23 cellular contexts compared by ENCODE assay signal in the genomic region with DNA sequence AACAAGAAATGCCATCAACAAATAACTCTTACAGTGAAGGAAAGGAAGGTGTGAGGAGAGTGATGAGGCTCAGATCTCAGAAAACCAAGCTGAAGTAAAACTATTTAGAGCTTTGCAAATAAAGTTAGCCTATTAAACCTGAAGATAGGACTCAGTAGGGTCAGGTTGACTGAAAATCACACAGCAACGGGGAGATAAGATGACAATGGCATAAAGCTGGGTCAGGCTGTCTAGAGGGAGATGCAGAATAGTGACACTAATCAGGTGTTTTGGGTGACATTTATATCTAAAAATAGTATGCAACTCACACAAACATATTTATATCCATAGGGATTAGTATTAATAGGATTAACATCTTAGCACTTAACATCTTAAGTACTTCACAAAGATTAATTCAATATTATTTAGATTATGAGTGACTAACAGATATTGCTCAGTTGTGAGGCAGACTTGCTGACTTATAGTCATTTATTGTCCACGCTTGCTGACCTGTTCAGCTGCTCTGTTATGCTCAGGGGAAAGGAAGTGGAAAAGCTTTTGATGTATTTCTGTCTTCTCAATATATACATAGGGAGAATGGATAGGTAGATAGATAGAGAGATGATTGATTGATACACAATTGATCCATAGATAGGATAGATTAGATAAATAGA.
"Had no signal": no experiment of that assay in that cellular context is flagged by ENCODE, and none has a peak within 500 bp of the region (broad histone marks: within the 10 kb centered on the region; RNA-seq: fewer than 3 reads in every experiment).

No MANE protein-coding gene starts in this region.

- H3K27me3 ChIP-seq: foreskin keratinocyte, pancreas, sigmoid colon, testis, tibial nerve, upper lobe of right lung, vagina had no signal

- H3K9me3 ChIP-seq: pancreas, prostate gland, sigmoid colon, testis, tibial nerve, upper lobe of right lung, vagina had no signal

- H3K4me3 Mint-ChIP-seq: dendritic cell treated with granulocyte-macrophage colony-stimulating factor and Interleukin-4, amounts not matched to agents 40 ng/mL and 50 ng/mL, for 4 days; naive B cell; nephron; stimulated activated naive CD8-positive, alpha-beta T cell treated with anti-CD3 and anti-CD28 coated beads, Interleukin-15, Interleukin-2, amounts not matched to agents 100 ng/mL and 50 ng/mL, for 24 hours had no signal

- H3K36me3 ChIP-seq: pancreas, prostate gland, sigmoid colon, tibial nerve, upper lobe of right lung, vagina had no signal

- H3K27ac ChIP-seq: foreskin keratinocyte, pancreas, prostate gland, skin epidermis, testis, tibial nerve, upper lobe of right lung, vagina had no signal

- H3K27me3 Mint-ChIP-seq: dendritic cell treated with granulocyte-macrophage colony-stimulating factor and Interleukin-4, amounts not matched to agents 40 ng/mL and 50 ng/mL, for 4 days; naive B cell had no signal

- ATAC-seq: foreskin keratinocyte, left lobe of liver, pancreas, upper lobe of right lung had no signal

- H3K27ac Mint-ChIP-seq: dendritic cell treated with granulocyte-macrophage colony-stimulating factor and Interleukin-4, amounts not matched to agents 40 ng/mL and 50 ng/mL, for 4 days; naive B cell; nephron; stimulated activated naive CD8-positive, alpha-beta T cell treated with anti-CD3 and anti-CD28 coated beads, Interleukin-15, Interleukin-2, amounts not matched to agents 100 ng/mL and 50 ng/mL, for 24 hours had no signal

- H3K4me1 ChIP-seq: foreskin keratinocyte, pancreas, prostate gland, testis, upper lobe of right lung, vagina had no signal

- DNase-seq: cerebellar nuclear complex; erythroblast; foreskin keratinocyte; hypothalamus; kidney glomerular epithelial cell; mesenchymal stem cell; naive B cell; occipital lobe; pancreas; sigmoid colon; stimulated activated CD4-positive, alpha-beta T cell treated with anti-CD3 and anti-CD28 coated beads, Interleukin-12 subunit alpha, Interleukin-12 subunit beta, amount 100 ng/mL, for 4 hours; stimulated activated CD4-positive, alpha-beta T cell treated with anti-CD3 and anti-CD28 coated beads, Interleukin-2, amount 100 ng/mL, for 48 hours; testis; upper lobe of right lung had no signal

- H3K36me3 Mint-ChIP-seq: naive B cell had no signal

- H3K9me3 Mint-ChIP-seq: dendritic cell treated with granulocyte-macrophage colony-stimulating factor and Interleukin-4, amounts not matched to agents 40 ng/mL and 50 ng/mL, for 4 days; naive B cell; nephron; stimulated activated naive CD8-positive, alpha-beta T cell treated with anti-CD3 and anti-CD28 coated beads, Interleukin-15, Interleukin-2, amounts not matched to agents 100 ng/mL and 50 ng/mL, for 24 hours had no signal

- H3K4me1 Mint-ChIP-seq: naive B cell had no signal

- H3K4me3 ChIP-seq: lung, pancreas, prostate gland, sigmoid colon, skin epidermis, testis, tibial nerve, upper lobe of right lung, vagina had no signal
